Comparison of ENCODE assay signal across 1 cellular context in the genomic region with DNA sequence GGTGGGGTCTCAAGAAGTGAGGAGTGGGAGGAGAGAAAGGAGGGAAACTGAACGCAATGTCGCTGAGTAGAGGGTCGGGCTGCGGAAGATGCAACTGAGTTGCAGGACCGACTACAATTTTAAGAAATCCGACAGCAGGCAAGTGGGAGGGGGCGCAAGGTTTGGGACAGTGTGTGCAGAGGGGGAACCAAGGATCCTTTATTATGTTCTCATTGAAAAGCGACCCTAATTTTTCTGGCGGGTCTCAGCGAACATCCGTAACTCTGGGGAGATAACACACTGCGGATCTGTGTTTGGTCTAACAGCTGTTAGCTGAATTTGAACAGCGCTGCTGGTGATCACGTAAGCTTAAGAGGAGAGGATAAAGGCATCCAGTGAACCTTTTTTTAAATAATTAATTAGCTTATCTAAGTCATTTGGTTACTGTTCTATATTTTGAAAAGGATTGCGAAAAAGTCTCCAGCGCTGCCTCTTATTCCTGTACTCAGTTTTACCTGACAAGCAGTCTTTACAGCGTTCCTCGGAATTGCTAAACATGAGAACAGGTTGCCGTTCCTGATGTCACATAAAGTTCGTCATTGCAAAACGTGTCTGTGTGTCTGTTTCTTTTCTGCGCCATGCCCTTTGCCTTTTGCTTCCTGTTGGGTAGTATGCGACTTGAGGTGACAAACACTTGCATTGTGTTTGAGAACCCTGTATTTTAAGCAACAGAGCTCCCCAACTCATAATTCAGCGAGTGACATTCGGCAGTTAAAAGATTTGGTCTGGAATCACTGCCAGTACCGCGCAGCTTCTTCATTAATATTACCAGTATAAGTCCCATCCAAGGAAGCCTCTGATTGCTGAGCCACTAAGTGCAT.
TF ChIP-seq lines count a peak whose summit lies in the region.

No MANE protein-coding gene starts in this region.

TF ChIP-seq in neural cell, 6 proteins besides CTCF, POLR2A, EP300 and RAD21 (continued from another document):
- TF ChIP-seq, protein P1, sequence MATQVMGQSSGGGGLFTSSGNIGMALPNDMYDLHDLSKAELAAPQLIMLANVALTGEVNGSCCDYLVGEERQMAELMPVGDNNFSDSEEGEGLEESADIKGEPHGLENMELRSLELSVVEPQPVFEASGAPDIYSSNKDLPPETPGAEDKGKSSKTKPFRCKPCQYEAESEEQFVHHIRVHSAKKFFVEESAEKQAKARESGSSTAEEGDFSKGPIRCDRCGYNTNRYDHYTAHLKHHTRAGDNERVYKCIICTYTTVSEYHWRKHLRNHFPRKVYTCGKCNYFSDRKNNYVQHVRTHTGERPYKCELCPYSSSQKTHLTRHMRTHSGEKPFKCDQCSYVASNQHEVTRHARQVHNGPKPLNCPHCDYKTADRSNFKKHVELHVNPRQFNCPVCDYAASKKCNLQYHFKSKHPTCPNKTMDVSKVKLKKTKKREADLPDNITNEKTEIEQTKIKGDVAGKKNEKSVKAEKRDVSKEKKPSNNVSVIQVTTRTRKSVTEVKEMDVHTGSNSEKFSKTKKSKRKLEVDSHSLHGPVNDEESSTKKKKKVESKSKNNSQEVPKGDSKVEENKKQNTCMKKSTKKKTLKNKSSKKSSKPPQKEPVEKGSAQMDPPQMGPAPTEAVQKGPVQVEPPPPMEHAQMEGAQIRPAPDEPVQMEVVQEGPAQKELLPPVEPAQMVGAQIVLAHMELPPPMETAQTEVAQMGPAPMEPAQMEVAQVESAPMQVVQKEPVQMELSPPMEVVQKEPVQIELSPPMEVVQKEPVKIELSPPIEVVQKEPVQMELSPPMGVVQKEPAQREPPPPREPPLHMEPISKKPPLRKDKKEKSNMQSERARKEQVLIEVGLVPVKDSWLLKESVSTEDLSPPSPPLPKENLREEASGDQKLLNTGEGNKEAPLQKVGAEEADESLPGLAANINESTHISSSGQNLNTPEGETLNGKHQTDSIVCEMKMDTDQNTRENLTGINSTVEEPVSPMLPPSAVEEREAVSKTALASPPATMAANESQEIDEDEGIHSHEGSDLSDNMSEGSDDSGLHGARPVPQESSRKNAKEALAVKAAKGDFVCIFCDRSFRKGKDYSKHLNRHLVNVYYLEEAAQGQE (IDR thresholded peaks at IDR 0.05; ENCODE audit: borderline replicate concordance): no peak
